In the genomic region with DNA sequence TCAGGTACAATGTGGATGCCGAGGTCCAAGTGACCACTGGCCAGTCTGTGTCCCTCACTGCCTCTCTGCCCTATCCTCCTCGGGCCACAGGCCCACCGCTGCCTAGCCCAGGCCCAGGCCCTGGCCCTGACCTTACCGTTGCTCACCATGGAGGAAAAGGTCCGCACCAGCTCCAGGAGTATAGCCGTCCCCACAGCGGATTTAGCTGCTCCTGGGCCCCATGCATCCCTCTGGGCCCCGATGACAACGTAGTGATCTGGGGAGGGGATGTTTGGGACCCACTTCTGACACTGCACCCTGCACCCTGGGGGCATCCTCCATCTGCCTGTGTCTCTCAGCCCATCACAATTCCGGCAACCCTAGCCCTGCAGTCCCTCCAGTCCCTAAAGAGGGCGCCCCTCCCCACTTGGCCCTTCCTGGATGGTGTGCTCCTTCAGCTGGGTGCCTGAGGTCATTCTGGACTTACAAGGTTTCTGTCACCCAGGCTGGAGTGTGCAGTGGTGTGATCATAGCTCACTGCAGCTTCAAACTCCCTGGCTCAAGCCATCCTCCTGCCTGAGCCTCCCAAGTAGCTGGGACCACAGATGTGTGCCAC, we compare ENCODE assay signal across 11 cellular contexts. TPM values are rescaled to one million over a fixed set of nuclear protein-coding genes. Genes with fewer than 3 reads are reported as not detected.
DNase-seq lines count a peak whose midpoint lies in the region; ATAC-seq and TF ChIP-seq lines count a peak whose summit lies in the region.
"Had no signal": no experiment of that assay in that cellular context is flagged by ENCODE, and none has a peak within 500 bp of the region (broad histone marks: within the 10 kb centered on the region; RNA-seq: fewer than 3 reads in every experiment).

No MANE protein-coding gene starts in this region.

- H3K9ac ChIP-seq in NT2/D1 (ENCODE audit: insufficient read length, low read depth), result no peak overlapping the region

- no peaks in the 10 kb centered on the region for H3K9me3 ChIP-seq in NT2/D1 (ENCODE audit: insufficient read depth, low read length)

- peak; percentile 64 for TF ChIP-seq CTCF in choroid plexus epithelial cell (conservative IDR thresholded peaks at IDR 0.05; ENCODE audit: low read depth, low read length)

- ATAC-seq in GM19023 (IDR thresholded peaks at IDR 0.05; ENCODE audit: unreplicated experiment) (no peak), GM18870 (IDR thresholded peaks at IDR 0.05; ENCODE audit: unreplicated experiment) (no peak)
- ATAC-seq: left lobe of liver; stimulated activated memory B cell treated with anti-CD40 and anti-IgM and Interleukin-4, amounts not matched to agents 10 μg/mL and 1 μg/mL and 100 μg/mL, for 72 hours had no signal

- peaks cover 6% of the 10 kb centered on the region for H3K27me3 ChIP-seq in NT2/D1 (ENCODE audit: insufficient read depth, insufficient read length)

- peaks cover 4% of the 10 kb centered on the region for H3K4me1 ChIP-seq in NT2/D1 (ENCODE audit: insufficient read depth, insufficient read length)

- H3K36me3 ChIP-seq in NT2/D1 (ENCODE audit: insufficient read depth, insufficient read length, low read length), result no peaks in the 10 kb centered on the region

- peak; percentile 20 for DNase-seq in stimulated activated CD4-positive, alpha-beta T cell treated with anti-CD3 and anti-CD28 coated beads, Interleukin-4, amount 100 ng/mL, for 1 hour
- DNase-seq in stimulated activated CD4-positive, alpha-beta T cell treated with anti-CD3 and anti-CD28 coated beads, Interleukin-4, amount 100 ng/mL, for 24 hours, result no peak
- DNase-seq in NT2/D1 (ENCODE audit: low read depth, low spot score), result peak; percentile 51
- peak; percentile 34 for DNase-seq in choroid plexus epithelial cell (ENCODE audit: low read depth)
- no peak for DNase-seq in mucosa of gallbladder (ENCODE audit: low spot score)
- DNase-seq in NCI-H1417 treated with DMSO at 0.1 percent for 48 hours (lab: John Stamatoyannopoulos, UW), result no peak
- DNase-seq: activated B cell treated with CpG ODN at 0.5 μM for 24 hours had no signal

- no peak overlapping the region for H3K4me3 ChIP-seq in NT2/D1 (ENCODE audit: insufficient read length, low read depth)
- H3K4me3 ChIP-seq in choroid plexus epithelial cell (ENCODE audit: low read depth, low read length), result no peak overlapping the region

RNA-seq across cellular contexts. Expression of gene TFR2, which starts 12.1 kb away (rescaled TPM):
- 13.8 TPM for total RNA-seq in mucosa of gallbladder

RNA-seq across cellular contexts. Expression of gene MOSPD3, which starts 16.9 kb away (rescaled TPM):
- total RNA-seq in mucosa of gallbladder, result 34.8 TPM

RNA-seq across cellular contexts. Expression of gene ACTL6B, which starts 27.0 kb away (rescaled TPM):
- total RNA-seq in mucosa of gallbladder, result 0.14 TPM
- total RNA-seq: activated B cell treated with CpG ODN at 0.5 μM for 24 hours, left lobe of liver had no signal

RNA-seq across cellular contexts. Expression of gene PCOLCE, which starts 27.1 kb away (rescaled TPM):
- 55.4 TPM for total RNA-seq in mucosa of gallbladder

RNA-seq across cellular contexts. Expression of gene FBXO24, which starts 43.1 kb away (rescaled TPM):
- 1.6 TPM for total RNA-seq in mucosa of gallbladder

Comparison
In these comparisons a context has a peak if more than half of its experiments do, and no peak if none do; other contexts are left out.
1. DNase-seq: peak in stimulated activated CD4-positive, alpha-beta T cell treated with anti-CD3 and anti-CD28 coated beads, Interleukin-4, amount 100 ng/mL, for 1 hour (single experiment), NT2/D1 (single experiment) and choroid plexus epithelial cell (single experiment); none in stimulated activated CD4-positive, alpha-beta T cell treated with anti-CD3 and anti-CD28 coated beads, Interleukin-4, amount 100 ng/mL, for 24 hours (single experiment), mucosa of gallbladder (single experiment) and NCI-H1417 treated with DMSO at 0.1 percent for 48 hours (single experiment).